ENCODE assay signal across 3 cellular contexts in genomic region chr17:49951362-49952080, GRCh38.
TF ChIP-seq lines count a peak whose summit lies in the region.

No MANE protein-coding gene starts in this region.

TF ChIP-seq in SK-N-SH, 30 proteins besides CTCF, POLR2A, EP300 and RAD21:
- TF ChIP-seq FOXJ3 (CRISPR knock-in tag; IDR thresholded peaks at IDR 0.05) (no peak), POLR2AphosphoS5 (IDR thresholded peaks at IDR 0.05; ENCODE audit: low read depth, low read length) (no peak)

TF ChIP-seq in SK-N-SH treated with all-trans-retinoic acid at 6 μM for 48 hours, 23 proteins besides CTCF, POLR2A, EP300 and RAD21:
- no peak for TF ChIP-seq ISL1 (CRISPR knock-in tag; IDR thresholded peaks at IDR 0.05)
- TF ChIP-seq ZNF8 (CRISPR knock-in tag; IDR thresholded peaks at IDR 0.05), result no peak
- TF ChIP-seq ZC3H10 (CRISPR knock-in tag; IDR thresholded peaks at IDR 0.05), result no peak
- TF ChIP-seq BACH2 (CRISPR knock-in tag; IDR thresholded peaks at IDR 0.05; ENCODE audit: borderline replicate concordance), result no peak
- TF ChIP-seq ZNF70 (CRISPR knock-in tag; IDR thresholded peaks at IDR 0.05), result no peak
- TF ChIP-seq PPARA (CRISPR knock-in tag; IDR thresholded peaks at IDR 0.05; ENCODE audit: borderline replicate concordance), result no peak
- no peak for TF ChIP-seq ARNTL (CRISPR knock-in tag; IDR thresholded peaks at IDR 0.05; ENCODE audit: borderline replicate concordance, low read depth)
- TF ChIP-seq POU6F1 (CRISPR knock-in tag; IDR thresholded peaks at IDR 0.05; ENCODE audit: borderline replicate concordance, low read depth), result no peak
- no peak for TF ChIP-seq RARB (CRISPR knock-in tag; IDR thresholded peaks at IDR 0.05)
- no peak for TF ChIP-seq GLIS3 (CRISPR knock-in tag; IDR thresholded peaks at IDR 0.05)
- no peak for TF ChIP-seq ZFP30 (CRISPR knock-in tag; IDR thresholded peaks at IDR 0.05)
- TF ChIP-seq TCF4 (CRISPR knock-in tag; IDR thresholded peaks at IDR 0.05; ENCODE audit: borderline replicate concordance), result no peak
- TF ChIP-seq SNAI2 (CRISPR knock-in tag; IDR thresholded peaks at IDR 0.05), result no peak
- TF ChIP-seq, protein P1, sequence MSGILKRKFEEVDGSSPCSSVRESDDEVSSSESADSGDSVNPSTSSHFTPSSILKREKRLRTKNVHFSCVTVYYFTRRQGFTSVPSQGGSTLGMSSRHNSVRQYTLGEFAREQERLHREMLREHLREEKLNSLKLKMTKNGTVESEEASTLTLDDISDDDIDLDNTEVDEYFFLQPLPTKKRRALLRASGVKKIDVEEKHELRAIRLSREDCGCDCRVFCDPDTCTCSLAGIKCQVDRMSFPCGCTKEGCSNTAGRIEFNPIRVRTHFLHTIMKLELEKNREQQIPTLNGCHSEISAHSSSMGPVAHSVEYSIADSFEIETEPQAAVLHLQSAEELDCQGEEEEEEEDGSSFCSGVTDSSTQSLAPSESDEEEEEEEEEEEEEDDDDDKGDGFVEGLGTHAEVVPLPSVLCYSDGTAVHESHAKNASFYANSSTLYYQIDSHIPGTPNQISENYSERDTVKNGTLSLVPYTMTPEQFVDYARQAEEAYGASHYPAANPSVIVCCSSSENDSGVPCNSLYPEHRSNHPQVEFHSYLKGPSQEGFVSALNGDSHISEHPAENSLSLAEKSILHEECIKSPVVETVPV (CRISPR knock-in tag; IDR thresholded peaks at IDR 0.05), result no peak
- no peak for TF ChIP-seq ZFP3 (CRISPR knock-in tag; IDR thresholded peaks at IDR 0.05)
- no peak for TF ChIP-seq ZNF565 (CRISPR knock-in tag; conservative IDR thresholded peaks at IDR 0.05; ENCODE audit: low read depth)
- TF ChIP-seq PATZ1 (CRISPR knock-in tag; IDR thresholded peaks at IDR 0.05; ENCODE audit: borderline replicate concordance), result no peak
- no peak for TF ChIP-seq OSR1 (CRISPR knock-in tag; IDR thresholded peaks at IDR 0.05)
- no peak for TF ChIP-seq ESRRG (CRISPR knock-in tag; IDR thresholded peaks at IDR 0.05)
- TF ChIP-seq, protein P2, sequence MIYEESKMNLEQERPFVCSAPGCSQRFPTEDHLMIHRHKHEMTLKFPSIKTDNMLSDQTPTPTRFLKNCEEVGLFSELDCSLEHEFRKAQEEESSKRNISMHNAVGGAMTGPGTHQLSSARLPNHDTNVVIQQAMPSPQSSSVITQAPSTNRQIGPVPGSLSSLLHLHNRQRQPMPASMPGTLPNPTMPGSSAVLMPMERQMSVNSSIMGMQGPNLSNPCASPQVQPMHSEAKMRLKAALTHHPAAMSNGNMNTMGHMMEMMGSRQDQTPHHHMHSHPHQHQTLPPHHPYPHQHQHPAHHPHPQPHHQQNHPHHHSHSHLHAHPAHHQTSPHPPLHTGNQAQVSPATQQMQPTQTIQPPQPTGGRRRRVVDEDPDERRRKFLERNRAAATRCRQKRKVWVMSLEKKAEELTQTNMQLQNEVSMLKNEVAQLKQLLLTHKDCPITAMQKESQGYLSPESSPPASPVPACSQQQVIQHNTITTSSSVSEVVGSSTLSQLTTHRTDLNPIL (CRISPR knock-in tag; IDR thresholded peaks at IDR 0.05; ENCODE audit: low read depth), result no peak

TF ChIP-seq in endothelial cell of umbilical vein, 7 proteins besides CTCF, POLR2A, EP300 and RAD21:
- TF ChIP-seq POLR2AphosphoS5 (IDR thresholded peaks at IDR 0.05; ENCODE audit: insufficient read depth, low read depth, low read length), result no peak
- TF ChIP-seq FOS (IDR thresholded peaks at IDR 0.05; ENCODE audit: borderline replicate concordance, insufficient read depth, low read length), result no peak
- TF ChIP-seq EZH2 (IDR thresholded peaks at IDR 0.05; ENCODE audit: borderline replicate concordance, low read depth, low read length, severe bottlenecking), result no peak
- TF ChIP-seq, protein P3, sequence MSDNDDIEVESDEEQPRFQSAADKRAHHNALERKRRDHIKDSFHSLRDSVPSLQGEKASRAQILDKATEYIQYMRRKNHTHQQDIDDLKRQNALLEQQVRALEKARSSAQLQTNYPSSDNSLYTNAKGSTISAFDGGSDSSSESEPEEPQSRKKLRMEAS (IDR thresholded peaks at IDR 0.05; ENCODE audit: insufficient read depth, insufficient read length), result no peak
- no peak for TF ChIP-seq GATA2 (IDR thresholded peaks at IDR 0.05; ENCODE audit: insufficient read depth, insufficient read length, low read depth, low read length)
- no peak for TF ChIP-seq MYC (IDR thresholded peaks at IDR 0.05; ENCODE audit: low read depth, low read length)
- TF ChIP-seq JUN (IDR thresholded peaks at IDR 0.05; ENCODE audit: borderline replicate concordance, insufficient read depth, insufficient read length, low read depth), result no peak
